ENCODE assay signal across 13 cellular contexts in genomic region chr17:15124746-15125145, GRCh38.
DNase-seq lines count a peak whose midpoint lies in the region; ATAC-seq and TF ChIP-seq lines count a peak whose summit lies in the region.
"Had no signal": no experiment of that assay in that cellular context is flagged by ENCODE, and none has a peak within 500 bp of the region (broad histone marks: within the 10 kb centered on the region; RNA-seq: fewer than 3 reads in every experiment).

No MANE protein-coding gene starts in this region.

- WGBS in esophagus muscularis mucosa: 73% methylated on average over 1 of the region's 1 CpG

- H3K4me3 ChIP-seq in AG10803 (ENCODE audit: low read length): no peak overlapping the region
- H3K4me3 ChIP-seq in fibroblast of mammary gland (ENCODE audit: control insufficient read depth, low read depth, low read length): no peak overlapping the region
- H3K4me3 ChIP-seq in esophagus muscularis mucosa: no peak overlapping the region
- H3K4me3 ChIP-seq: HAP-1 had no signal

- H3K27ac ChIP-seq in esophagus muscularis mucosa (replicated peaks in 1 of 4): no peak overlapping the region

- no peaks in the 10 kb centered on the region for H3K36me3 ChIP-seq in esophagus muscularis mucosa
- H3K36me3 ChIP-seq: HAP-1 had no signal

- TF ChIP-seq POLR2A in esophagus muscularis mucosa (IDR thresholded peaks at IDR 0.05; ENCODE audit: low read depth): no peak

- no peak for TF ChIP-seq EP300 in esophagus muscularis mucosa (IDR thresholded peaks at IDR 0.05)

- TF ChIP-seq CTCF in AG10803 (conservative IDR thresholded peaks at IDR 0.05; ENCODE audit: low read length) (no peak), fibroblast of mammary gland (conservative IDR thresholded peaks at IDR 0.05; ENCODE audit: control insufficient read depth, insufficient read depth, low read depth, low read length) (no peak), esophagus muscularis mucosa (IDR thresholded peaks at IDR 0.05) (no peak), omental fat pad (IDR thresholded peaks at IDR 0.05) (no peak)

- H3K9me3 ChIP-seq in esophagus muscularis mucosa: no peaks in the 10 kb centered on the region
- H3K9me3 ChIP-seq: Caco-2, HAP-1 had no signal

- peaks cover 0 to 79% (median 0%) of the 10 kb centered on the region in 4 donors for H3K27me3 ChIP-seq in esophagus muscularis mucosa

- intact Hi-C loops in esophagus muscularis mucosa (cut with DNase I): no loop called here

- ATAC-seq in GM18511 (IDR thresholded peaks at IDR 0.05; ENCODE audit: unreplicated experiment) (no peak), omental fat pad (ENCODE audit: low FRiP score) (no peak)

- no peaks in the 10 kb centered on the region for H3K4me1 ChIP-seq in esophagus muscularis mucosa
- H3K4me1 ChIP-seq: Caco-2, HAP-1 had no signal

- DNase-seq in AG10803 (ENCODE audit: low read depth) (peak; percentile 38), ELR (ENCODE audit: low read depth) (peak; percentile 36), HS-5 (ENCODE audit: low read depth) (peak; percentile 60), fibroblast of mammary gland (ENCODE audit: low read depth) (peak; percentile 23), esophagus muscularis mucosa (ENCODE audit: extremely low spot score) (no peak), omental fat pad (ENCODE audit: low spot score) (no peak)
- DNase-seq in activated effector memory CD4-positive, alpha-beta T cell treated with anti-CD3 and anti-CD28 coated beads, Interleukin-2, amount 50 U/mL, for 16 hours: no peak
- DNase-seq: 8988T; Caco-2; CD8-positive, alpha-beta memory T cell; DND-41 had no signal

Comparison
In these comparisons a context has a peak if more than half of its experiments do, and no peak if none do; other contexts are left out.
1. DNase-seq: peak in AG10803 (single experiment), ELR (single experiment), HS-5 (single experiment) and fibroblast of mammary gland (single experiment); none in esophagus muscularis mucosa (single experiment), activated effector memory CD4-positive, alpha-beta T cell treated with anti-CD3 and anti-CD28 coated beads, Interleukin-2, amount 50 U/mL, for 16 hours (single experiment) and omental fat pad (single experiment).